8 cellular contexts compared by ENCODE assay signal in the genomic region with DNA sequence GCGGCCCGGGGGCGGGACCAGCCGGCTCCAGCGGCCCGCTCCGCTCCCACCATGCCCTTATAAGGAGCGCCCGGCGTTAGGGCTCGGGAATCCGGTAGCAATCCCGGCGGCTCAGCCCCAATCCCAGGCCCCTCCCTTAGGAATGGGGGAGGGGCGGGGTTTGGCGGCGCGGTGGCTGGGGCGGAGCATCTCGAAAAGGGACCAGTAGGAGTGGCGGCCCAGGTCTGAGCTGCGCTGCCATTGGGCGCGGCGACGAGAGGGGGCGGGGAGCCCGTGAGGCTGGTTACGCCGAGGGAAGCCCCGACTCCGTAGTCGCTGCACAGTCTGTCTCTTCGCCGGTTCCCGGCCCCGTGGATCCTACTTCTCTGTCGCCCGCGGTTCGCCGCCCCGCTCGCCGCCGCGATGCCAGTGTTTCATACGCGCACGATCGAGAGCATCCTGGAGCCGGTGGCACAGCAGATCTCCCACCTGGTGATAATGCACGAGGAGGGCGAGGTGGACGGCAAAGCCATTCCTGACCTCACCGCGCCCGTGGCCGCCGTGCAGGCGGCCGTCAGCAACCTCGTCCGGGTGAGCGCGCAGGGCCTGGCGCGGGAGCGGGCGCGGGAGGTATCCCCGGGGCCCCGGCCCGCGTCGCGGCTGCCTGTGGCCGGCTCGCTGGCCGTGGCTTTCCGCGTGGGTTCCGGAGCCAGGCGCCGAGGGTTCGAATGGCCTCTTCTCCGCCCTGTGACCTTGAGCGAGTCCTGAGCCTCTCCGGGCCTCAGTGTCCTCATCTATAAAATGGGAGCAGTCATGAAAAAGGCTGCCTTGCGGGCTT. TPM values are rescaled to one million over a fixed set of nuclear protein-coding genes. Genes with fewer than 3 reads are reported as not detected.
DNase-seq lines count a peak whose midpoint lies in the region; ATAC-seq and TF ChIP-seq lines count a peak whose summit lies in the region.

A gene (plus strand): TSS at position 311 of the 817 bp plus-strand sequence. CDS start 92 bp downstream, at position 403.

- peaks cover 16% of the 10 kb centered on the region for H3K36me3 Mint-ChIP-seq in activated T-helper 2 cell treated with anti-CD3 and anti-CD28 coated beads, Interferon-gamma antibody, Interleukin-2, Interleukin-4, amounts not matched to agents 10 μg/mL and 5 μg/mL and 100 μg/mL, durations not matched to agents 14 hours and 24 hours and 36 hours (ENCODE audit: low read depth)
- H3K36me3 Mint-ChIP-seq in natural killer cell = no peaks in the 10 kb centered on the region

- no peaks in the 10 kb centered on the region for H3K9me3 Mint-ChIP-seq in activated T-helper 2 cell treated with anti-CD3 and anti-CD28 coated beads, Interferon-gamma antibody, Interleukin-2, Interleukin-4, amounts not matched to agents 10 μg/mL and 5 μg/mL and 100 μg/mL, durations not matched to agents 14 hours and 24 hours and 36 hours
- H3K9me3 Mint-ChIP-seq in natural killer cell = no peaks in the 10 kb centered on the region

- H3K4me3 ChIP-seq in RWPE2 (ENCODE audit: severe bottlenecking) (peak within 1 kb of the TSS; percentile 81), fibroblast of mammary gland (ENCODE audit: control insufficient read depth, low read depth, low read length) (peak within 1 kb of the TSS; percentile 97)

- no peaks in the 10 kb centered on the region for H3K27me3 ChIP-seq in RWPE2 (ENCODE audit: insufficient read depth, poor library complexity, severe bottlenecking)

- peaks cover 21% of the 10 kb centered on the region for H3K4me1 ChIP-seq in RWPE2 (ENCODE audit: insufficient read depth, poor library complexity, severe bottlenecking)

- ATAC-seq in RWPE2 (ENCODE audit: low read depth) (peak; percentile 86), natural killer cell (peak; percentile 93 to 99 (median 96))

- intact Hi-C loops in activated T-helper 2 cell treated with anti-CD3 and anti-CD28 coated beads, Interferon-gamma antibody, Interleukin-2, Interleukin-4, amounts not matched to agents 10 μg/mL and 5 μg/mL and 100 μg/mL, durations not matched to agents 14 hours and 24 hours and 36 hours (cut with micrococcal nuclease) = loop anchor here (5.0 kb wide), 1 partner anchor 226 kb away; a partner anchor contains a TSS
- intact Hi-C loops in natural killer cell (cut with micrococcal nuclease) = loop anchor here (2.0 to 5.0 kb wide), 2 partner anchors 41 to 154 kb away; a partner anchor contains a TSS

- peak within 1 kb of the TSS; percentile 96 for H3K27ac Mint-ChIP-seq in activated T-helper 2 cell treated with anti-CD3 and anti-CD28 coated beads, Interferon-gamma antibody, Interleukin-2, Interleukin-4, amounts not matched to agents 10 μg/mL and 5 μg/mL and 100 μg/mL, durations not matched to agents 14 hours and 24 hours and 36 hours
- peak within 1 kb of the TSS; percentile 88 to 94 for H3K27ac Mint-ChIP-seq in natural killer cell

- peaks cover 25% of the 10 kb centered on the region for H3K36me3 ChIP-seq in RWPE2 (ENCODE audit: low read depth)

- no peaks in the 10 kb centered on the region for H3K9me3 ChIP-seq in RWPE2 (ENCODE audit: severe bottlenecking)

- H3K4me3 Mint-ChIP-seq in activated T-helper 2 cell treated with anti-CD3 and anti-CD28 coated beads, Interferon-gamma antibody, Interleukin-2, Interleukin-4, amounts not matched to agents 10 μg/mL and 5 μg/mL and 100 μg/mL, durations not matched to agents 14 hours and 24 hours and 36 hours (ENCODE audit: low read depth) = peak within 1 kb of the TSS; percentile 96
- peak within 1 kb of the TSS; percentile 97 for H3K4me3 Mint-ChIP-seq in natural killer cell

- H3K27ac ChIP-seq in RWPE2 (ENCODE audit: poor library complexity, severe bottlenecking) = peak within 1 kb of the TSS; percentile 89

- peak; percentile 99 for DNase-seq in EH (ENCODE audit: low read depth)
- peak; percentile 96 for DNase-seq in H4 (ENCODE audit: low spot score)
- DNase-seq in LoVo (ENCODE audit: low spot score) = peak; percentile 98
- peak; percentile 97 for DNase-seq in RWPE2 (ENCODE audit: low spot score)
- DNase-seq in activated T-helper 2 cell treated with anti-CD3 and anti-CD28 coated beads, Interferon-gamma antibody, Interleukin-2, Interleukin-4, amounts not matched to agents 10 μg/mL and 5 μg/mL and 100 μg/mL, durations not matched to agents 14 hours and 24 hours and 36 hours (ENCODE audit: low spot score) = peak; percentile 94
- peak; percentile 96 for DNase-seq in fibroblast of mammary gland (ENCODE audit: low read depth)
- peak; percentile 95 for DNase-seq in natural killer cell
- DNase-seq in stimulated activated naive CD4-positive, alpha-beta T cell treated with Interleukin-2 at 50 U/mL for 16 hours (lab: John Stamatoyannopoulos, UW) = peak; percentile 96

- no peaks in the 10 kb centered on the region for H3K27me3 Mint-ChIP-seq in activated T-helper 2 cell treated with anti-CD3 and anti-CD28 coated beads, Interferon-gamma antibody, Interleukin-2, Interleukin-4, amounts not matched to agents 10 μg/mL and 5 μg/mL and 100 μg/mL, durations not matched to agents 14 hours and 24 hours and 36 hours (ENCODE audit: low read depth)
- H3K27me3 Mint-ChIP-seq in natural killer cell (ENCODE audit: low read depth in 2 of 2) = no peaks in the 10 kb centered on the region

- TF ChIP-seq CTCF in RWPE2 (IDR thresholded peaks at IDR 0.05; ENCODE audit: poor library complexity, severe bottlenecking) (no peak), fibroblast of mammary gland (conservative IDR thresholded peaks at IDR 0.05; ENCODE audit: control insufficient read depth, insufficient read depth, low read depth, low read length) (no peak), natural killer cell (IDR thresholded peaks at IDR 0.05) (no peak)

- H3K4me1 Mint-ChIP-seq in activated T-helper 2 cell treated with anti-CD3 and anti-CD28 coated beads, Interferon-gamma antibody, Interleukin-2, Interleukin-4, amounts not matched to agents 10 μg/mL and 5 μg/mL and 100 μg/mL, durations not matched to agents 14 hours and 24 hours and 36 hours (ENCODE audit: low read depth) = peaks cover 43% of the 10 kb centered on the region
- peaks cover 51 to 68% of the 10 kb centered on the region in 2 donors for H3K4me1 Mint-ChIP-seq in natural killer cell

RNA-seq across cellular contexts. Expression of the gene that starts here (rescaled TPM):
- total RNA-seq in H4 (2014; rRNA removed; shearing (Covaris generic)) = 47.1 and 53.0 TPM in 2 replicates
- 24.4 TPM in 2 replicates for total RNA-seq in activated T-helper 2 cell treated with anti-CD3 and anti-CD28 coated beads, Interferon-gamma antibody, Interleukin-2, Interleukin-4, amounts not matched to agents 10 μg/mL and 5 μg/mL and 100 μg/mL, durations not matched to agents 14 hours and 24 hours and 36 hours
- 100 to 1,000 TPM; 121 to 145 (median 122) TPM for total RNA-seq in natural killer cell

Comparison
In these comparisons a context has a peak if more than half of its experiments do, and no peak if none do; other contexts are left out.
1. Peak in every context shown above with its lines: DNase-seq, ATAC-seq, H3K4me3 ChIP-seq and H3K27ac ChIP-seq.